In genomic region chr1:54884135-54884586, GRCh38 we compare ENCODE assay signal across 11 cellular contexts. TPM values are rescaled to one million over a fixed set of nuclear protein-coding genes. Genes with fewer than 3 reads are reported as not detected.
DNase-seq lines count a peak whose midpoint lies in the region; ATAC-seq and TF ChIP-seq lines count a peak whose summit lies in the region.
"Had no signal": no experiment of that assay in that cellular context is flagged by ENCODE, and none has a peak within 500 bp of the region (broad histone marks: within the 10 kb centered on the region; RNA-seq: fewer than 3 reads in every experiment).

No MANE protein-coding gene starts in this region.

- H3K36me3 ChIP-seq in adrenal gland (replicated peaks in 1 of 2) (peaks cover 0 to 9% of the 10 kb centered on the region in 2 donors), upper lobe of right lung (peaks cover 10% of the 10 kb centered on the region), right atrium auricular region (no peaks in the 10 kb centered on the region), gastroesophageal sphincter (peaks cover 0 to 5% of the 10 kb centered on the region in 2 donors)

- 21 to 31% (median 26%) methylated on average over 3 of the region's 3 CpGs for WGBS in adrenal gland, 4 donors
- 29 to 46% methylated on average over 3 of the region's 3 CpGs for WGBS in gastroesophageal sphincter (ENCODE audit: low coverage in 1 of 2), 2 donors

- H3K27ac Mint-ChIP-seq in activated naive CD4-positive, alpha-beta T cell treated with anti-CD3 and anti-CD28 coated beads, Interleukin-2, amount 10 ng/mL, durations not matched to agents 7 days and 5 days, result peak overlapping the region; percentile 63
- H3K27ac Mint-ChIP-seq in activated naive CD4-positive, alpha-beta T cell treated with anti-CD3 and anti-CD28 coated beads for 36 hours, result no peak overlapping the region

- peaks cover 59% of the 10 kb centered on the region for H3K4me1 Mint-ChIP-seq in activated naive CD4-positive, alpha-beta T cell treated with anti-CD3 and anti-CD28 coated beads, Interleukin-2, amount 10 ng/mL, durations not matched to agents 7 days and 5 days
- peaks cover 31% of the 10 kb centered on the region for H3K4me1 Mint-ChIP-seq in activated naive CD4-positive, alpha-beta T cell treated with anti-CD3 and anti-CD28 coated beads for 36 hours (ENCODE audit: low read depth)

- DNase-seq in activated naive CD4-positive, alpha-beta T cell treated with anti-CD3 and anti-CD28 coated beads, Interleukin-2, amount 10 ng/mL, durations not matched to agents 7 days and 5 days, result no peak
- no peak for DNase-seq in activated naive CD4-positive, alpha-beta T cell treated with anti-CD3 and anti-CD28 coated beads for 36 hours
- DNase-seq in adrenal gland (no peak), islet precursor cell (peak; percentile 42), upper lobe of right lung (no peak), NCI-H1694 treated with DMSO at 0.1 percent for 48 hours (lab: John Stamatoyannopoulos, UW) (no peak), right atrium auricular region (ENCODE audit: low spot score) (no peak)
- DNase-seq: activated naive CD4-positive, alpha-beta T cell treated with anti-CD3 and anti-CD28 coated beads, Interleukin-2, amount 50 U/mL, for 16 hours; effector memory CD4-positive, alpha-beta T cell; left cardiac atrium had no signal

- intact Hi-C loops in activated naive CD4-positive, alpha-beta T cell treated with anti-CD3 and anti-CD28 coated beads for 36 hours (cut with micrococcal nuclease), result no loop called here
- intact Hi-C loops in adrenal gland (cut with DNase I) (loop anchor here in 1 of 2 donors (10.0 kb wide), 1 partner anchor 61 kb away; no protein-coding TSS in a partner anchor), upper lobe of right lung (cut with DNase I) (no loop called here)

- H3K36me3 Mint-ChIP-seq in activated naive CD4-positive, alpha-beta T cell treated with anti-CD3 and anti-CD28 coated beads, Interleukin-2, amount 10 ng/mL, durations not matched to agents 7 days and 5 days, result peaks cover 56% of the 10 kb centered on the region
- H3K36me3 Mint-ChIP-seq in activated naive CD4-positive, alpha-beta T cell treated with anti-CD3 and anti-CD28 coated beads for 36 hours (ENCODE audit: low read depth), result peaks cover 39% of the 10 kb centered on the region

- TF ChIP-seq POLR2A in adrenal gland (IDR thresholded peaks at IDR 0.05) (no peak), gastroesophageal sphincter (IDR thresholded peaks at IDR 0.05) (no peak)

- H3K27me3 ChIP-seq in adrenal gland (no peaks in the 10 kb centered on the region), upper lobe of right lung (no peaks in the 10 kb centered on the region), right atrium auricular region (no peaks in the 10 kb centered on the region), gastroesophageal sphincter (no peaks in the 10 kb centered on the region)

- H3K9me3 ChIP-seq in adrenal gland (replicated peaks in 1 of 3) (peaks cover 0 to 3% (median 0%) of the 10 kb centered on the region in 3 donors), upper lobe of right lung (no peaks in the 10 kb centered on the region), right atrium auricular region (no peaks in the 10 kb centered on the region), gastroesophageal sphincter (no peaks in the 10 kb centered on the region)

- H3K27ac ChIP-seq in adrenal gland (peak overlapping the region in 4 of 5 donors; percentile 64 to 95 (median 82)), upper lobe of right lung (peak overlapping the region; percentile 30), right atrium auricular region (no peak overlapping the region), gastroesophageal sphincter (no peak overlapping the region)

- no peak for TF ChIP-seq EP300 in gastroesophageal sphincter (IDR thresholded peaks at IDR 0.05)

- peaks cover 41 to 42% of the 10 kb centered on the region in 2 donors for H3K4me1 ChIP-seq in adrenal gland (replicated peaks in 1 of 2)
- H3K4me1 ChIP-seq in upper lobe of right lung, result peaks cover 16% of the 10 kb centered on the region
- peaks cover 0 to 15% of the 10 kb centered on the region in 2 donors for H3K4me1 ChIP-seq in right atrium auricular region
- H3K4me1 ChIP-seq in gastroesophageal sphincter, result peaks cover 0 to 24% (median 6%) of the 10 kb centered on the region in 3 donors

- ATAC-seq in upper lobe of right lung (no peak), gastroesophageal sphincter (no peak)
- ATAC-seq: left cardiac atrium had no signal

- TF ChIP-seq CTCF in adrenal gland (IDR thresholded peaks at IDR 0.05), result no peak
- no peak for TF ChIP-seq CTCF in upper lobe of right lung (IDR thresholded peaks at IDR 0.05)
- TF ChIP-seq CTCF in right atrium auricular region (IDR thresholded peaks at IDR 0.05), result no peak
- TF ChIP-seq CTCF in gastroesophageal sphincter (IDR thresholded peaks at IDR 0.05), result no peak

- H3K4me3 Mint-ChIP-seq in activated naive CD4-positive, alpha-beta T cell treated with anti-CD3 and anti-CD28 coated beads, Interleukin-2, amount 10 ng/mL, durations not matched to agents 7 days and 5 days, result peak overlapping the region; percentile 97
- H3K4me3 Mint-ChIP-seq in activated naive CD4-positive, alpha-beta T cell treated with anti-CD3 and anti-CD28 coated beads for 36 hours, result no peak overlapping the region

- peaks cover 19% of the 10 kb centered on the region for H3K27me3 Mint-ChIP-seq in activated naive CD4-positive, alpha-beta T cell treated with anti-CD3 and anti-CD28 coated beads, Interleukin-2, amount 10 ng/mL, durations not matched to agents 7 days and 5 days
- peaks cover 6% of the 10 kb centered on the region for H3K27me3 Mint-ChIP-seq in activated naive CD4-positive, alpha-beta T cell treated with anti-CD3 and anti-CD28 coated beads for 36 hours (ENCODE audit: low read depth)

- CTCF ChIA-PET in activated naive CD4-positive, alpha-beta T cell treated with anti-CD3 and anti-CD28 coated beads, Interleukin-2, amount 10 ng/mL, durations not matched to agents 7 days and 5 days (lab: Charles Lee), result interaction anchor here (0.5 kb wide), 1 partner anchor 281 kb away, joined by 3 read pairs; no protein-coding TSS in a partner anchor
- CTCF ChIA-PET in activated naive CD4-positive, alpha-beta T cell treated with anti-CD3 and anti-CD28 coated beads for 36 hours (lab: Charles Lee), result no interaction called here

- H3K9me3 Mint-ChIP-seq in activated naive CD4-positive, alpha-beta T cell treated with anti-CD3 and anti-CD28 coated beads, Interleukin-2, amount 10 ng/mL, durations not matched to agents 7 days and 5 days, result no peaks in the 10 kb centered on the region
- H3K9me3 Mint-ChIP-seq in activated naive CD4-positive, alpha-beta T cell treated with anti-CD3 and anti-CD28 coated beads for 36 hours, result no peaks in the 10 kb centered on the region

- H3K4me3 ChIP-seq in adrenal gland, result peak overlapping the region in 1 of 4 donors; percentile 82
- H3K4me3 ChIP-seq in upper lobe of right lung, result peak overlapping the region; percentile 82
- no peak overlapping the region for H3K4me3 ChIP-seq in right atrium auricular region
- H3K4me3 ChIP-seq in gastroesophageal sphincter, result no peak overlapping the region

RNA-seq across cellular contexts. Expression of gene DHCR24, which starts 2.8 kb away (rescaled TPM):
- 10 to 100 TPM; 56.3 to 64.8 TPM for total RNA-seq in activated naive CD4-positive, alpha-beta T cell treated with anti-CD3 and anti-CD28 coated beads for 36 hours
- total RNA-seq in adrenal gland (1,000 to 10,000 TPM; 1,178 to 4,240 (median 2,741) TPM), upper lobe of right lung (749 TPM), right atrium auricular region (10 to 100 TPM; 13.4 to 20.4 TPM), gastroesophageal sphincter (10 to 100 TPM in 3 of 4 donors, 1 to 10 TPM in 1; 7.9 to 31.9 (median 15.9) TPM)
- polyA plus RNA-seq in adrenal gland, result 1,000 to 10,000 TPM in 1 of 3 donors, 100 to 1,000 TPM in 2; 138 to 3,356 (median 348) TPM

Comparison
In these comparisons a context has a peak if more than half of its experiments do, and no peak if none do; other contexts are left out.
1. H3K27ac ChIP-seq: peak in adrenal gland (4 of 5) and upper lobe of right lung (single experiment); none in right atrium auricular region (0 of 2) and gastroesophageal sphincter (0 of 4).
2. RNA of gene DHCR24, which starts 2.8 kb away (total RNA-seq): 1,178 to 4,240 TPM in adrenal gland and 749 TPM in upper lobe of right lung (single experiment); 56.3 to 64.8 TPM in activated naive CD4-positive, alpha-beta T cell treated with anti-CD3 and anti-CD28 coated beads for 36 hours, 13.4 to 20.4 TPM in right atrium auricular region and 7.9 to 31.9 TPM in gastroesophageal sphincter; every median in the first group is over 10 times any median in the second.